Comparison of ENCODE assay signal across 17 cellular contexts in the genomic region with DNA sequence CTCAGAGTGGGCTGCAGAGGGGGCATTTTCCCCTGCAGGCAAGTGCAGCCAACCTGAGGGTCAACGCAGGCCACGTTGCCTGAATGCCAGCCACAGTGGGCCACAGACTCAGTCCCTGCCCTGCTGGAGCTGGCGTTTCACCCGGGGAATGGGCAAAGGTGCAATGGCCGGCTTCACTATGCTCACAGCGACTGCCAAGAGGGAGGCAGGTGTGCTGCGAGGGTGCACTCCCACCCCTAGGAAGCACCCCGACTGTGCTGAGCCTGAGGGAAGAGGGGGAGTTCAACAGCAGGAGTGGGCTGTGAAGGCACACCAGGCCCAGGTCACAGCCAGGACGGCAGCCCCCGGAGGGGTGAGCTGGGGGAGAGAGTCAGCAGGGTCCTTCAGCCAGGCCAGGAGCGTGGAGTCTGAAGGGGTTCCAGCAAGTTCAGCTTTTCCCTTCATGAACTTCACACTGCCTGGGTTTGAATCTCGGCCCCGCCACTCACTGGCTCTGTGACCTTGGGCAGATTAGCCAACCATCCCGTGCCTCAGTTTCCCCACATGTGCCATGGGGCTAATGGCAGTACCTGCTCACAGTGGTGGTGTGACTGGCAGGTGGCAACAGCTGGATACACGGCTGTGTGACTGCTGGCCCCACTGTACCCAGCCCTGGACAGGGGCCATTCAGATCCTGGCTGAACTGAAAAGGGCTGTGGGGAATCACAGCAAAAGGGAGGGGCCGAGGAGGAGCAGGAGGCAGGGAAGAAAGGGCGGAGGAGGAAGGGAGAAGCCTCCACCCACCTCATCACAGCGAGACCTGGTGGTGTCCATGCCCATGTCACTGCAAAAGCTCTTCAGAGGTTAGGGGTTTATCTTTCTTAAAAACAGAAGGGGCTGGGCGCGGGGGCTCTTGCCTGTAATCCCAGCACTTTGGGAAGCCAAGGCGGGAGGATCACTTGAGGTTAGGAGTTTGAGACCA. TPM values are rescaled to one million over a fixed set of nuclear protein-coding genes. Genes with fewer than 3 reads are reported as not detected.
DNase-seq lines count a peak whose midpoint lies in the region; ATAC-seq lines count a peak whose summit lies in the region.
"Had no signal": no experiment of that assay in that cellular context is flagged by ENCODE, and none has a peak within 500 bp of the region (broad histone marks: within the 10 kb centered on the region; RNA-seq: fewer than 3 reads in every experiment).

No MANE protein-coding gene starts in this region.

- POLR2A ChIA-PET in CD8-positive, alpha-beta memory T cell (lab: Charles Lee): no interaction called here
- POLR2A ChIA-PET in activated naive CD8-positive, alpha-beta T cell treated with anti-CD3 and anti-CD28 coated beads, Interleukin-2, amount 10 ng/mL, durations not matched to agents 7 days and 5 days (lab: Charles Lee): interaction anchor here (1.1 to 1.6 kb wide), 3 partner anchors 11 to 78 kb away, joined by 3 to 7 read pairs (median 5); partner anchors contain the start of gene PPP1R37
- POLR2A ChIA-PET in naive thymus-derived CD8-positive, alpha-beta T cell (lab: Charles Lee): interaction anchor here (0.7 to 1.4 kb wide), 3 partner anchors 8 to 47 kb away, joined by 3 to 4 read pairs (median 4); partner anchors contain the start of genes BLOC1S3 and TRAPPC6A

- H3K4me3 ChIP-seq in CD8-positive, alpha-beta memory T cell (ENCODE audit: low read length): no peak overlapping the region
- H3K4me3 ChIP-seq: prostate gland, thyroid gland had no signal

- ATAC-seq in activated naive CD8-positive, alpha-beta T cell treated with anti-CD3 and anti-CD28 coated beads, Interleukin-2, amount 10 ng/mL, durations not matched to agents 7 days and 5 days (ENCODE audit: low read depth): no peak
- no peak for ATAC-seq in naive thymus-derived CD8-positive, alpha-beta T cell
- ATAC-seq in HG02852 (IDR thresholded peaks at IDR 0.05; ENCODE audit: unreplicated experiment): no peak
- no peak for ATAC-seq in GM18867 (IDR thresholded peaks at IDR 0.05; ENCODE audit: unreplicated experiment)

- CTCF ChIA-PET in CD8-positive, alpha-beta memory T cell (lab: Charles Lee): interaction anchor here (0.7 kb wide), 1 partner anchor 45 kb away, joined by 3 read pairs; no protein-coding TSS in a partner anchor

- peaks cover 53% of the 10 kb centered on the region for H3K4me1 ChIP-seq in CD8-positive, alpha-beta memory T cell (ENCODE audit: insufficient read depth, low read length)

- H3K27ac ChIP-seq in CD8-positive, alpha-beta memory T cell (ENCODE audit: low read depth, low read length): peak overlapping the region; percentile 73
- H3K27ac ChIP-seq: 22Rv1, C4-2B, prostate gland, thyroid gland had no signal

- H3K4me1 Mint-ChIP-seq in CD8-positive, alpha-beta memory T cell: peaks cover 34 to 53% (median 34%) of the 10 kb centered on the region in 3 donors
- H3K4me1 Mint-ChIP-seq in activated naive CD8-positive, alpha-beta T cell treated with anti-CD3 and anti-CD28 coated beads, Interleukin-2, amount 10 ng/mL, durations not matched to agents 7 days and 5 days: peaks cover 36% of the 10 kb centered on the region
- peaks cover 15 to 57% (median 45%) of the 10 kb centered on the region in 4 donors for H3K4me1 Mint-ChIP-seq in naive thymus-derived CD8-positive, alpha-beta T cell

- no peaks in the 10 kb centered on the region for H3K9me3 ChIP-seq in CD8-positive, alpha-beta memory T cell (ENCODE audit: low read length)
- H3K9me3 ChIP-seq: prostate gland, thyroid gland had no signal

- H3K9me3 Mint-ChIP-seq in CD8-positive, alpha-beta memory T cell: no peaks in the 10 kb centered on the region
- no peaks in the 10 kb centered on the region for H3K9me3 Mint-ChIP-seq in activated naive CD8-positive, alpha-beta T cell treated with anti-CD3 and anti-CD28 coated beads, Interleukin-2, amount 10 ng/mL, durations not matched to agents 7 days and 5 days
- no peaks in the 10 kb centered on the region for H3K9me3 Mint-ChIP-seq in naive thymus-derived CD8-positive, alpha-beta T cell

- H3K27ac Mint-ChIP-seq in CD8-positive, alpha-beta memory T cell: peak overlapping the region in 7 of 8 donors; percentile 47 to 98 (median 91)
- H3K27ac Mint-ChIP-seq in activated naive CD8-positive, alpha-beta T cell treated with anti-CD3 and anti-CD28 coated beads, Interleukin-2, amount 10 ng/mL, durations not matched to agents 7 days and 5 days: peak overlapping the region; percentile 91
- H3K27ac Mint-ChIP-seq in naive thymus-derived CD8-positive, alpha-beta T cell: peak overlapping the region in 9 of 10 donors; percentile 8 to 97 (median 91)

- H3K36me3 ChIP-seq in CD8-positive, alpha-beta memory T cell (ENCODE audit: insufficient read depth, low read length): no peaks in the 10 kb centered on the region
- H3K36me3 ChIP-seq: prostate gland, thyroid gland had no signal

- no peaks in the 10 kb centered on the region for H3K27me3 ChIP-seq in CD8-positive, alpha-beta memory T cell (ENCODE audit: insufficient read depth, low read length, poor library complexity, severe bottlenecking)
- H3K27me3 ChIP-seq: thyroid gland had no signal

- peaks cover 0 to 6% (median 0%) of the 10 kb centered on the region in 3 donors for H3K36me3 Mint-ChIP-seq in CD8-positive, alpha-beta memory T cell
- peaks cover 3% of the 10 kb centered on the region for H3K36me3 Mint-ChIP-seq in activated naive CD8-positive, alpha-beta T cell treated with anti-CD3 and anti-CD28 coated beads, Interleukin-2, amount 10 ng/mL, durations not matched to agents 7 days and 5 days
- no peaks in the 10 kb centered on the region for H3K36me3 Mint-ChIP-seq in naive thymus-derived CD8-positive, alpha-beta T cell

- DNase-seq in NCI-H82 (lab: John Stamatoyannopoulos, UW) (peak; percentile 46), NCI-H82 treated with DMSO at 0.1 percent for 48 hours (lab: John Stamatoyannopoulos, UW; ENCODE audit: unreplicated experiment) (no peak), NCI-H1417 (lab: John Stamatoyannopoulos, UW) (no peak)
- DNase-seq in CD8-positive, alpha-beta memory T cell: no peak
- DNase-seq in activated naive CD8-positive, alpha-beta T cell treated with anti-CD3 and anti-CD28 coated beads, Interleukin-2, amount 10 ng/mL, durations not matched to agents 7 days and 5 days: no peak
- DNase-seq in naive thymus-derived CD8-positive, alpha-beta T cell: peak in 1 of 10 donors; percentile 62
- DNase-seq: cerebellar nuclear complex, NCI-H2029, NCI-H748 treated with DMSO at 0.1 percent for 48 hours, RPMI8226, thyroid gland had no signal

- no peaks in the 10 kb centered on the region for H3K27me3 Mint-ChIP-seq in CD8-positive, alpha-beta memory T cell
- no peaks in the 10 kb centered on the region for H3K27me3 Mint-ChIP-seq in activated naive CD8-positive, alpha-beta T cell treated with anti-CD3 and anti-CD28 coated beads, Interleukin-2, amount 10 ng/mL, durations not matched to agents 7 days and 5 days
- no peaks in the 10 kb centered on the region for H3K27me3 Mint-ChIP-seq in naive thymus-derived CD8-positive, alpha-beta T cell

- H3K4me3 Mint-ChIP-seq in CD8-positive, alpha-beta memory T cell: peak overlapping the region in 5 of 7 donors; percentile 15 to 88 (median 74)
- peak overlapping the region; percentile 78 for H3K4me3 Mint-ChIP-seq in activated naive CD8-positive, alpha-beta T cell treated with anti-CD3 and anti-CD28 coated beads, Interleukin-2, amount 10 ng/mL, durations not matched to agents 7 days and 5 days
- peak overlapping the region in 8 of 10 donors; percentile 8 to 92 (median 78) for H3K4me3 Mint-ChIP-seq in naive thymus-derived CD8-positive, alpha-beta T cell

RNA-seq across cellular contexts. Expression of gene TRAPPC6A, which starts 7.6 kb away (rescaled TPM):
- total RNA-seq in CD8-positive, alpha-beta memory T cell: 10 to 100 TPM; 22.7 to 24.3 TPM
- polyA plus RNA-seq in CD8-positive, alpha-beta memory T cell: 151 TPM
- total RNA-seq in activated naive CD8-positive, alpha-beta T cell treated with anti-CD3 and anti-CD28 coated beads, Interleukin-2, amount 10 ng/mL, durations not matched to agents 7 days and 5 days: 10 to 100 TPM; 61.1 to 63.6 TPM
- total RNA-seq in naive thymus-derived CD8-positive, alpha-beta T cell: 10 to 100 TPM; 48.5 to 51.0 TPM
- polyA plus RNA-seq in naive thymus-derived CD8-positive, alpha-beta T cell: 100 to 1,000 TPM; 149 to 193 (median 183) TPM

RNA-seq across cellular contexts. Expression of gene BLOC1S3, which starts 8.2 kb away (rescaled TPM):
- total RNA-seq in CD8-positive, alpha-beta memory T cell: 10 to 100 TPM; 12.4 TPM
- polyA plus RNA-seq in CD8-positive, alpha-beta memory T cell: 19.9 TPM
- 10 to 100 TPM; 21.9 to 22.8 TPM for total RNA-seq in activated naive CD8-positive, alpha-beta T cell treated with anti-CD3 and anti-CD28 coated beads, Interleukin-2, amount 10 ng/mL, durations not matched to agents 7 days and 5 days
- total RNA-seq in naive thymus-derived CD8-positive, alpha-beta T cell: 10 to 100 TPM; 21.2 to 22.5 TPM
- 10 to 100 TPM in 1 of 3 donors, 1 to 10 TPM in 2; 8.4 to 14.4 (median 9.7) TPM for polyA plus RNA-seq in naive thymus-derived CD8-positive, alpha-beta T cell

RNA-seq across cellular contexts. Expression of gene NKPD1, which starts 9.6 kb away (rescaled TPM):
- under 1 TPM; 0.13 to 0.18 TPM for total RNA-seq in CD8-positive, alpha-beta memory T cell
- 0.20 TPM for polyA plus RNA-seq in CD8-positive, alpha-beta memory T cell
- under 1 TPM; 0.31 to 0.47 TPM for total RNA-seq in activated naive CD8-positive, alpha-beta T cell treated with anti-CD3 and anti-CD28 coated beads, Interleukin-2, amount 10 ng/mL, durations not matched to agents 7 days and 5 days
- 1 to 10 TPM in 1 of 2 experiments, under 1 TPM in 1; 0.85 to 1.0 TPM for total RNA-seq in naive thymus-derived CD8-positive, alpha-beta T cell
- polyA plus RNA-seq in naive thymus-derived CD8-positive, alpha-beta T cell: under 1 TPM; 0.17 to 0.47 (median 0.43) TPM
- total RNA-seq: M059J had no signal
